18 cellular contexts compared by ENCODE assay signal in the genomic region with DNA sequence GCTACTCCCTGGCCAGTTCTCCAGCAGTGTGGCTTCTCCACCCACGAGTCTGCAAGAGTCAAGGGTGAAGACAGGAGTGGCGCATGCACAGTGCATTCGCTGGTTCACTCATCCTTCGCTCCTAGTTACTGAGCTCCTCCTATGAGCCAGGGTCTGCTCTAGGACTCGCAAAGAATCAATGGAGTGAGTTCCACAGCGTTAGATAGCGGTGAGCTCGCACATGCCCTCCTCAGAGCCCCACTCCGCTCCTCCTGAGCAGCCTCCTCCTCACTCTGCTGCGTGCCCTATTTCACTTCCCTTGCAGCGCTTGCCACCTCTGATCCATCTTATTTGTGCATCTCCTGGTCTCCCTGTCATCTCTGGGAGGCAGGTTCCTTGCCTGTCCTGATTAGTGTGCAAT.
"Had no signal": no experiment of that assay in that cellular context is flagged by ENCODE, and none has a peak within 500 bp of the region (broad histone marks: within the 10 kb centered on the region; RNA-seq: fewer than 3 reads in every experiment).

No MANE protein-coding gene starts in this region.

- H3K9me3 Mint-ChIP-seq: endodermal cell; naive B cell; stimulated activated naive CD8-positive, alpha-beta T cell treated with anti-CD3 and anti-CD28 coated beads, Interleukin-15, Interleukin-2, amounts not matched to agents 100 ng/mL and 50 ng/mL, for 24 hours had no signal

- H3K4me1 Mint-ChIP-seq: endodermal cell had no signal

- ATAC-seq: heart left ventricle, left colon, left ventricle myocardium superior, pancreas, right cardiac atrium, upper lobe of right lung had no signal

- H3K9me3 ChIP-seq: heart left ventricle, pancreas, testis, tibial nerve, upper lobe of right lung had no signal

- H3K27me3 Mint-ChIP-seq: naive B cell; progenitor cell of endocrine pancreas; stimulated activated naive CD8-positive, alpha-beta T cell treated with anti-CD3 and anti-CD28 coated beads, Interleukin-15, Interleukin-2, amounts not matched to agents 100 ng/mL and 50 ng/mL, for 24 hours had no signal

- DNase-seq: effector CD4-positive, alpha-beta T cell; endodermal cell; foreskin melanocyte; heart left ventricle; hippocampal formation; left colon; left ventricle myocardium superior; mesendoderm; naive B cell; pancreas; right cardiac atrium; small intestine; stimulated activated CD4-positive, alpha-beta T cell treated with anti-CD3 and anti-CD28 coated beads, Interleukin-12 subunit alpha, Interleukin-12 subunit beta, amount 100 ng/mL, for 4 hours; testis; upper lobe of right lung had no signal

- H3K27ac Mint-ChIP-seq: progenitor cell of endocrine pancreas; stimulated activated naive CD8-positive, alpha-beta T cell treated with anti-CD3 and anti-CD28 coated beads, Interleukin-15, Interleukin-2, amounts not matched to agents 100 ng/mL and 50 ng/mL, for 24 hours had no signal

- H3K4me3 Mint-ChIP-seq: endodermal cell; stimulated activated naive CD8-positive, alpha-beta T cell treated with anti-CD3 and anti-CD28 coated beads, Interleukin-15, Interleukin-2, amounts not matched to agents 100 ng/mL and 50 ng/mL, for 24 hours had no signal
